Comparison of ENCODE assay signal across 8 cellular contexts in genomic region chr15:99564221-99565030, GRCh38. TPM values are rescaled to one million over a fixed set of nuclear protein-coding genes. Genes with fewer than 3 reads are reported as not detected.
DNase-seq lines count a peak whose midpoint lies in the region; ATAC-seq, FAIRE-seq and TF ChIP-seq lines count a peak whose summit lies in the region.

No MANE protein-coding gene starts in this region.

- no peak for TF ChIP-seq CTCF in brain (conservative IDR thresholded peaks at IDR 0.05)

- peak overlapping the region; percentile 69 to 99 (median 96) for H3K27ac ChIP-seq in skin epidermis

- no peak for FAIRE-seq in H54 (lab: Jason Lieb, UNC)

- peaks cover 20% of the 10 kb centered on the region for H3K27me3 Mint-ChIP-seq in brain
- peaks cover 9 to 15% (median 14%) of the 10 kb centered on the region in 3 donors for H3K27me3 Mint-ChIP-seq in immature natural killer cell (ENCODE audit: low read depth in 3 of 3)

- H3K9me3 Mint-ChIP-seq in brain (peaks cover 0 to 6% (median 0%) of the 10 kb centered on the region in 5 experiments), immature natural killer cell (no peaks in the 10 kb centered on the region)

- ATAC-seq in GM18870 (IDR thresholded peaks at IDR 0.05; ENCODE audit: unreplicated experiment) (peak; percentile 41), HG03066 (IDR thresholded peaks at IDR 0.05; ENCODE audit: low read depth, unreplicated experiment) (peak; percentile 30)

- TF ChIP-seq POLR2A in H54 (IDR thresholded peaks at IDR 0.05; ENCODE audit: low read depth, low read length): no peak

- H3K4me3 Mint-ChIP-seq in brain (peak overlapping the region; percentile 80 to 90 (median 83)), immature natural killer cell (peak overlapping the region; percentile 65 to 75 (median 70))

- H3K36me3 Mint-ChIP-seq in brain (no peaks in the 10 kb centered on the region), immature natural killer cell (no peaks in the 10 kb centered on the region)

- peak overlapping the region; percentile 75 to 93 (median 89) for H3K27ac Mint-ChIP-seq in brain
- peak overlapping the region; percentile 42 to 87 (median 74) for H3K27ac Mint-ChIP-seq in immature natural killer cell

- peak overlapping the region; percentile 17 to 88 (median 76) for H3K4me3 ChIP-seq in skin epidermis

- DNase-seq in C1 segment of cervical spinal cord (lab: John Stamatoyannopoulos, UW) (peak in 11 of 14 donors; percentile 26 to 72 (median 50)), NCI-H69 (lab: John Stamatoyannopoulos, UW) (peak; percentile 89), immature natural killer cell (peak in 1 of 3 donors; percentile 15), H54 (ENCODE audit: insufficient read length, low spot score) (no peak)

- H3K4me1 Mint-ChIP-seq in brain: peaks cover 38% of the 10 kb centered on the region
- H3K4me1 Mint-ChIP-seq in immature natural killer cell: peaks cover 29 to 37% of the 10 kb centered on the region in 2 donors

RNA-seq across cellular contexts. Expression of gene MEF2A, which starts 1.4 kb away (rescaled TPM):
- polyA plus RNA-seq in brain (ENCODE audit: insufficient read depth, low read depth, low replicate concordance) (16.5 TPM), immature natural killer cell (10 to 100 TPM in 1 of 3 donors, 1 to 10 TPM in 2; 5.8 to 14.4 (median 6.3) TPM)
